ENCODE assay signal across 19 cellular contexts in the genomic region with DNA sequence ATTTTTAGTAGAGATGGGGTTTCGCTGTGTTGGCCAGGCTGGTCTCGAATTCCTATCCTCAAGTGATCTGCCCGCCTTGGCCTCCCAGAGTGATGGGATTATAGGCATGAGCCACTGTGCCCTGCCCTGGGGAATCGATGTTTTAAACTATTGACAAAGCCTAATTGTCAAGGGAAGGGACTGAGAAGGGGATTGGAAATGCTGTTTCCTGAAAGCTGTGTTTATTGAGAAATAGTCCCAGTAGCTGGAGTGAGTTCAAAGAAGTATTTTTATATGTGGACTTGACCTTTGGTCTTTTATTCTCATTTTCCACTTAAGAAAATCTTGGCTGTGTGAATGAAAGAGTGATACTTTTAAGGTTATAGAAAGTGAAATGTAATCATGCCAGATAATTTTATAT. TPM values are rescaled to one million over a fixed set of nuclear protein-coding genes. Genes with fewer than 3 reads are reported as not detected.
DNase-seq lines count a peak whose midpoint lies in the region; ATAC-seq and TF ChIP-seq lines count a peak whose summit lies in the region.
"Had no signal": no experiment of that assay in that cellular context is flagged by ENCODE, and none has a peak within 500 bp of the region (broad histone marks: within the 10 kb centered on the region; RNA-seq: fewer than 3 reads in every experiment).

No MANE protein-coding gene starts in this region.

- H3K27me3 Mint-ChIP-seq in effector memory CD8-positive, alpha-beta T cell, result no peaks in the 10 kb centered on the region
- H3K27me3 Mint-ChIP-seq: activated naive CD4-positive, alpha-beta T cell treated with anti-CD3 and anti-CD28 coated beads, Interleukin-2, amount 50 U/mL, for 24 hours had no signal

- no peak for TF ChIP-seq CTCF in fibroblast of mammary gland (conservative IDR thresholded peaks at IDR 0.05; ENCODE audit: control insufficient read depth, insufficient read depth, low read depth, low read length)
- no peak for TF ChIP-seq CTCF in neutrophil (IDR thresholded peaks at IDR 0.05)

- no peak overlapping the region for H2AFZ ChIP-seq in ACC112 (ENCODE audit: low read length, unreplicated experiment)

- no peaks in the 10 kb centered on the region for H3K9me3 ChIP-seq in neutrophil
- H3K9me3 ChIP-seq: heart left ventricle, SJSA1, vagina had no signal

- peaks cover 19% of the 10 kb centered on the region for H3K36me3 ChIP-seq in ACC112 (ENCODE audit: insufficient read depth, low read length)
- peaks cover 52% of the 10 kb centered on the region for H3K36me3 ChIP-seq in neutrophil

- 0 out of 2 replicates have a peak overlapping the region, but pooled peaks have one; percentile 13 for H3K27ac ChIP-seq in ACC112 (ENCODE audit: low read depth, low read length)
- peak overlapping the region; percentile 62 for H3K27ac ChIP-seq in neutrophil
- H3K27ac ChIP-seq: cardiac muscle cell, heart left ventricle, SJSA1, vagina had no signal

- no peak overlapping the region for H3K4me3 ChIP-seq in ACC112 (ENCODE audit: low read depth, low read length)
- no peak overlapping the region for H3K4me3 ChIP-seq in fibroblast of mammary gland (ENCODE audit: control insufficient read depth, low read depth, low read length)
- no peak overlapping the region for H3K4me3 ChIP-seq in neutrophil (ENCODE audit: low read depth in 1 of 2, low read length in 1 of 2)
- H3K4me3 ChIP-seq: cardiac muscle cell, heart left ventricle, K562, SJSA1, vagina had no signal

- no peaks in the 10 kb centered on the region for H3K9me3 Mint-ChIP-seq in effector memory CD8-positive, alpha-beta T cell
- H3K9me3 Mint-ChIP-seq: activated naive CD4-positive, alpha-beta T cell treated with anti-CD3 and anti-CD28 coated beads, Interleukin-2, amount 50 U/mL, for 24 hours had no signal

- DNase-seq in RPMI7951 (ENCODE audit: low read depth), result peak; percentile 2
- DNase-seq in fibroblast of mammary gland (ENCODE audit: low read depth), result peak; percentile 31
- no peak for DNase-seq in effector memory CD8-positive, alpha-beta T cell
- no peak for DNase-seq in activated T-cell treated with anti-CD3 and anti-CD28 coated beads for 4 hours
- DNase-seq in DMS79 treated with DMSO at 0.1 percent for 48 hours (lab: John Stamatoyannopoulos, UW), result no peak
- DNase-seq: activated CD4-positive, alpha-beta T cell treated with anti-CD3 and anti-CD28 coated beads for 48 hours; heart left ventricle; NCI-H1105; NCI-H345; stimulated activated CD4-positive, alpha-beta T cell treated with anti-CD3 and anti-CD28 coated beads, Interleukin-12 subunit alpha, Interleukin-12 subunit beta, amount 100 ng/mL, for 4 hours; stimulated activated naive CD4-positive, alpha-beta T cell treated with Interleukin-2 at 50 U/mL for 16 hours had no signal

- peaks cover 13% of the 10 kb centered on the region for H3K4me1 ChIP-seq in ACC112 (ENCODE audit: control insufficient read depth, insufficient read depth, low read length, unreplicated experiment)
- peaks cover 18 to 21% of the 10 kb centered on the region in 2 experiments for H3K4me1 ChIP-seq in neutrophil (ENCODE audit: control insufficient read depth in 1 of 2, insufficient read depth in 1 of 2, low read depth in 1 of 2, low read length in 1 of 2)

- ATAC-seq in effector memory CD8-positive, alpha-beta T cell (replicated peaks), result no peak
- ATAC-seq in HG03139 (IDR thresholded peaks at IDR 0.05; ENCODE audit: unreplicated experiment), result no peak
- ATAC-seq: heart left ventricle, K562 had no signal

- peaks cover 29% of the 10 kb centered on the region for H3K79me2 ChIP-seq in ACC112 (ENCODE audit: control insufficient read depth, insufficient read depth, low read length, unreplicated experiment)

- H3K4me3 Mint-ChIP-seq in effector memory CD8-positive, alpha-beta T cell, result no peak overlapping the region
- H3K4me3 Mint-ChIP-seq: activated naive CD4-positive, alpha-beta T cell treated with anti-CD3 and anti-CD28 coated beads, Interleukin-2, amount 50 U/mL, for 24 hours had no signal

- H3K36me3 Mint-ChIP-seq in effector memory CD8-positive, alpha-beta T cell (ENCODE audit: insufficient read depth), result peaks cover 27% of the 10 kb centered on the region

- H3K4me1 Mint-ChIP-seq in effector memory CD8-positive, alpha-beta T cell (ENCODE audit: low read depth in 2 of 2), result peaks cover 0 to 4% of the 10 kb centered on the region in 2 donors

- H3K27ac Mint-ChIP-seq in effector memory CD8-positive, alpha-beta T cell, result no peak overlapping the region
- H3K27ac Mint-ChIP-seq: activated naive CD4-positive, alpha-beta T cell treated with anti-CD3 and anti-CD28 coated beads, Interleukin-2, amount 50 U/mL, for 24 hours had no signal

- H3K27me3 ChIP-seq in ACC112 (ENCODE audit: insufficient read depth, low read length) (no peaks in the 10 kb centered on the region), neutrophil (no peaks in the 10 kb centered on the region)
- H3K27me3 ChIP-seq: cardiac muscle cell, heart left ventricle, SJSA1, vagina had no signal

RNA-seq across cellular contexts. Expression of gene KIF1B, which starts 47.5 kb away (rescaled TPM):
- total RNA-seq in RPMI7951 (2014; rRNA removed; shearing (Covaris generic)), result 11.9 and 12.5 TPM in 2 replicates

Comparison
In these comparisons a context has a peak if more than half of its experiments do, and no peak if none do; other contexts are left out.
1. DNase-seq: peak in RPMI7951 (single experiment) and fibroblast of mammary gland (single experiment); none in effector memory CD8-positive, alpha-beta T cell (0 of 3), activated T-cell treated with anti-CD3 and anti-CD28 coated beads for 4 hours (single experiment) and DMS79 treated with DMSO at 0.1 percent for 48 hours (single experiment).